8 cellular contexts compared by ENCODE assay signal in genomic region chr12:112107728-112108447, GRCh38. TPM values are rescaled to one million over a fixed set of nuclear protein-coding genes. Genes with fewer than 3 reads are reported as not detected.
DNase-seq lines count a peak whose midpoint lies in the region; ATAC-seq lines count a peak whose summit lies in the region.

No MANE protein-coding gene starts in this region.

- H3K27me3 Mint-ChIP-seq in immature natural killer cell (ENCODE audit: low read depth in 3 of 3), result peaks cover 4 to 8% (median 5%) of the 10 kb centered on the region in 3 donors

- H3K9me3 Mint-ChIP-seq in immature natural killer cell, result no peaks in the 10 kb centered on the region

- H3K4me3 Mint-ChIP-seq in immature natural killer cell, result peak overlapping the region; percentile 80 to 98 (median 88)

- no peaks in the 10 kb centered on the region for H3K36me3 Mint-ChIP-seq in immature natural killer cell

- H3K4me1 Mint-ChIP-seq in immature natural killer cell, result peaks cover 36 to 54% of the 10 kb centered on the region in 2 donors

- H3K27ac Mint-ChIP-seq in immature natural killer cell, result peak overlapping the region; percentile 84 to 91 (median 88)

- peak; percentile 72 for DNase-seq in activated CD8-positive, alpha-beta memory T cell treated with anti-CD3 and anti-CD28 coated beads for 24 hours
- DNase-seq in activated CD8-positive, alpha-beta memory T cell treated with anti-CD3 and anti-CD28 coated beads, Interleukin-2, amount 50 U/mL, for 4 hours, result no peak
- peak; percentile 48 for DNase-seq in NCI-H69 (lab: John Stamatoyannopoulos, UW)
- DNase-seq in amniotic epithelial cell (ENCODE audit: low read depth), result peak; percentile 35
- peak in 1 of 3 donors; percentile 7 for DNase-seq in immature natural killer cell
- peak; percentile 55 for DNase-seq in stimulated activated CD4-positive, alpha-beta T cell treated with anti-CD3 and anti-CD28 coated beads, Interleukin-15, amount 100 ng/mL, for 24 hours

- ATAC-seq in HG02870 (IDR thresholded peaks at IDR 0.05; ENCODE audit: unreplicated experiment) (no peak), HG03139 (IDR thresholded peaks at IDR 0.05; ENCODE audit: unreplicated experiment) (no peak)

RNA-seq across cellular contexts. Expression of gene NAA25, which starts 0.7 kb away (rescaled TPM):
- polyA plus RNA-seq in immature natural killer cell, result 10 to 100 TPM in 1 of 3 donors, 1 to 10 TPM in 2; 3.9 to 20.3 (median 9.4) TPM

RNA-seq across cellular contexts. Expression of gene TRAFD1, which starts 17.5 kb away (rescaled TPM):
- polyA plus RNA-seq in immature natural killer cell, result 10 to 100 TPM; 46.2 to 84.6 (median 79.5) TPM
